ENCODE assay signal across 8 cellular contexts in genomic region chr16:56866955-56867830, GRCh38. TPM values are rescaled to one million over a fixed set of nuclear protein-coding genes. Genes with fewer than 3 reads are reported as not detected.
DNase-seq lines count a peak whose midpoint lies in the region; ATAC-seq and TF ChIP-seq lines count a peak whose summit lies in the region.

No MANE protein-coding gene starts in this region.

- no peaks in the 10 kb centered on the region for H3K27me3 ChIP-seq in BJ (ENCODE audit: control insufficient read depth, insufficient read depth, low read length)

- no peak overlapping the region for H3K27ac Mint-ChIP-seq in activated T-cell treated with anti-CD3 and anti-CD28 coated beads, Interleukin-2, amount 50 U/mL, for 72 hours
- peak overlapping the region; percentile 57 for H3K27ac Mint-ChIP-seq in progenitor cell of endocrine pancreas

- DNase-seq in BJ (ENCODE audit: low read depth) (no peak), GM13976 (ENCODE audit: low spot score) (peak; percentile 81), NCI-H345 treated with DMSO at 0.1 percent for 48 hours (lab: John Stamatoyannopoulos, UW; ENCODE audit: unreplicated experiment) (peak; percentile 12), glomerular endothelial cell (ENCODE audit: extremely low read depth, low read depth, low spot score) (peak; percentile 36), progenitor cell of endocrine pancreas (ENCODE audit: low spot score, unreplicated experiment) (peak; percentile 37)
- DNase-seq in activated T-cell treated with anti-CD3 and anti-CD28 coated beads, Interleukin-2, amount 50 U/mL, for 72 hours, result peak; percentile 45 to 51

- in situ Hi-C loops in GM13976 (cut with MboI; ENCODE audit: low sequenced_read_pairs, unreplicated experiment), result loop anchor here (5.0 to 10.0 kb wide), 2 partner anchors 85 to 178 kb away; no protein-coding TSS in a partner anchor

- no peaks in the 10 kb centered on the region for H3K27me3 Mint-ChIP-seq in activated T-cell treated with anti-CD3 and anti-CD28 coated beads, Interleukin-2, amount 50 U/mL, for 72 hours (ENCODE audit: low read depth)
- no peaks in the 10 kb centered on the region for H3K27me3 Mint-ChIP-seq in progenitor cell of endocrine pancreas

- ATAC-seq in activated T-cell treated with anti-CD3 and anti-CD28 coated beads, Interleukin-2, amount 50 U/mL, for 72 hours (replicated peaks in 1 of 2), result peak in 1 of 2 donors; percentile 30
- no peak for ATAC-seq in GM21360 (IDR thresholded peaks at IDR 0.05; ENCODE audit: unreplicated experiment)
- no peak for ATAC-seq in GM21515 (IDR thresholded peaks at IDR 0.05; ENCODE audit: unreplicated experiment)

- H3K9me3 Mint-ChIP-seq in activated T-cell treated with anti-CD3 and anti-CD28 coated beads, Interleukin-2, amount 50 U/mL, for 72 hours, result no peaks in the 10 kb centered on the region
- H3K9me3 Mint-ChIP-seq in progenitor cell of endocrine pancreas (ENCODE audit: low read depth), result no peaks in the 10 kb centered on the region

- POLR2A ChIA-PET in BJ (lab: Charles Lee), result no interaction called here

- no peaks in the 10 kb centered on the region for H3K36me3 Mint-ChIP-seq in activated T-cell treated with anti-CD3 and anti-CD28 coated beads, Interleukin-2, amount 50 U/mL, for 72 hours (ENCODE audit: insufficient read depth in 2 of 2)
- H3K36me3 Mint-ChIP-seq in progenitor cell of endocrine pancreas (ENCODE audit: insufficient read depth), result no peaks in the 10 kb centered on the region

- no peaks in the 10 kb centered on the region for H3K36me3 ChIP-seq in BJ (ENCODE audit: control insufficient read depth, insufficient read depth, low read length)

- peaks cover 13% of the 10 kb centered on the region for H3K4me1 Mint-ChIP-seq in activated T-cell treated with anti-CD3 and anti-CD28 coated beads, Interleukin-2, amount 50 U/mL, for 72 hours (ENCODE audit: low read depth)
- no peaks in the 10 kb centered on the region for H3K4me1 Mint-ChIP-seq in progenitor cell of endocrine pancreas (ENCODE audit: low read depth)

- TF ChIP-seq CTCF in BJ (IDR thresholded peaks at IDR 0.05; ENCODE audit: insufficient read depth, low read depth, low read length) (peak; percentile 66), GM13976 (IDR thresholded peaks at IDR 0.05; ENCODE audit: borderline replicate concordance, control extremely low read depth, extremely low read depth, insufficient read depth, missing control alignments) (peak; percentile 46), progenitor cell of endocrine pancreas (IDR thresholded peaks at IDR 0.05; ENCODE audit: unreplicated experiment) (peak; percentile 80)

- H3K4me3 Mint-ChIP-seq in activated T-cell treated with anti-CD3 and anti-CD28 coated beads, Interleukin-2, amount 50 U/mL, for 72 hours, result no peak overlapping the region
- no peak overlapping the region for H3K4me3 Mint-ChIP-seq in progenitor cell of endocrine pancreas (ENCODE audit: low read depth)

- CTCF ChIA-PET in BJ (lab: Yijun Ruan, JAX), result interaction anchor here (0.7 to 9.5 kb wide), 29 partner anchors 8 to 303 kb away, joined by 3 to 83 read pairs (median 4); no protein-coding TSS in a partner anchor

- H3K4me3 ChIP-seq in BJ (ENCODE audit: low read depth, low read length), result no peak overlapping the region

RNA-seq across cellular contexts. Expression of gene SLC12A3, which starts 2.2 kb away (rescaled TPM):
- polyA plus RNA-seq in BJ (2011; rRNA removed), result not detected in 2 replicates
- not detected in 2 replicates for polyA minus RNA-seq in BJ (2011; rRNA and poly(A)+ RNA removed)
- not detected for total RNA-seq in activated T-cell treated with anti-CD3 and anti-CD28 coated beads, Interleukin-2, amount 50 U/mL, for 72 hours
- total RNA-seq in glomerular endothelial cell (not detected in 2 replicates), progenitor cell of endocrine pancreas (not detected in 2 replicates)
